8 cellular contexts compared by ENCODE assay signal in the genomic region with DNA sequence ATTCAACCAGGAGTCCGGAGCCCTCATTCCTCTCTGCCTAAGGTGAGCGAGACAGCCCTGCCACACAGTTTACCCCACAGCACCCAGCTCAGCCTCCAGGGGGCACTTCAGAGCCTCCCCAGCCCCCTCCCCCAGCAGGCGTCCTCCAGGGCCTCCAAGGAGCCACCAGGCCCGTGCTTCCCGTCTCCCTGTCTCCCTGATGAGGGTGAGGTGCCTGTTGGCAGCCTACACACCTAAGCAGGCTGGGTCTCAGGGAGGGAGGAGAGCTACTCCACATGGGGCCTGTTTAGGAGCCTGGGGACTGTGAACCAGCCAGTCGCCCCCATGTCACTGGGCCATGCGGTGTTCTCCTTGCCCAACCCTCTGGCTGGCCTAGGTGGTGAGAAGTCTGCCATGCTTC. TPM values are rescaled to one million over a fixed set of nuclear protein-coding genes. Genes with fewer than 3 reads are reported as not detected.
A peak's percentile ranks its signal among the peaks of the same experiment; 100 is the strongest.
DNase-seq lines count a peak whose midpoint lies in the region; ATAC-seq, FAIRE-seq and TF ChIP-seq lines count a peak whose summit lies in the region.

No MANE protein-coding gene starts in this region.

- peaks cover 22% of the 10 kb centered on the region for H3K4me1 Mint-ChIP-seq in astrocyte (ENCODE audit: low read depth, unreplicated experiment)
- H3K4me1 Mint-ChIP-seq in stimulated activated memory B cell treated with anti-CD40 and anti-IgM and Interleukin-4, amounts not matched to agents 10 μg/mL and 1 μg/mL and 100 μg/mL, for 72 hours = no peaks in the 10 kb centered on the region

- H3K4me1 ChIP-seq in BE2C (peaks cover 22% of the 10 kb centered on the region), HEK293 (ENCODE audit: control insufficient read depth, insufficient read depth, low read length) (peaks cover 3% of the 10 kb centered on the region; the same call in 1 of the 2 replicates), astrocyte (ENCODE audit: insufficient read depth, low read length) (peaks cover 32% of the 10 kb centered on the region), lower lobe of right lung (peaks cover 84% of the 10 kb centered on the region)

- no peak overlapping the region for H3K27ac ChIP-seq in HEK293 (ENCODE audit: extremely low read depth, low read depth, low read length)
- H3K27ac ChIP-seq in astrocyte (ENCODE audit: low read depth, low read length) = no peak overlapping the region
- peak overlapping the region; percentile 36 for H3K27ac ChIP-seq in lower lobe of right lung

- ATAC-seq in lower lobe of right lung (peak; percentile 52 to 53), GM21381 (IDR thresholded peaks at IDR 0.05; ENCODE audit: unreplicated experiment) (no peak), HG03045 (IDR thresholded peaks at IDR 0.05; ENCODE audit: unreplicated experiment) (no peak), esophagus mucosa (no peak)
- ATAC-seq in stimulated activated memory B cell treated with anti-CD40 and anti-IgM and Interleukin-4, amounts not matched to agents 10 μg/mL and 1 μg/mL and 100 μg/mL, for 72 hours = no peak

- no peak overlapping the region for H2AFZ ChIP-seq in astrocyte (ENCODE audit: low read depth, low read length)

- H3K36me3 ChIP-seq in BE2C (no peaks in the 10 kb centered on the region; the same call in 1 of the 2 replicates), HEK293 (ENCODE audit: control insufficient read depth in 2 of 2, insufficient read depth in 1 of 2, low read length in 2 of 2) (peaks cover 0 to 50% of the 10 kb centered on the region in 2 experiments; a peak in 1 of 3 replicates), astrocyte (ENCODE audit: insufficient read depth, low read length) (peaks cover 2% of the 10 kb centered on the region), lower lobe of right lung (peaks cover 33% of the 10 kb centered on the region)

- no peak overlapping the region for H3K4me3 Mint-ChIP-seq in astrocyte (ENCODE audit: unreplicated experiment)
- no peak overlapping the region for H3K4me3 Mint-ChIP-seq in stimulated activated memory B cell treated with anti-CD40 and anti-IgM and Interleukin-4, amounts not matched to agents 10 μg/mL and 1 μg/mL and 100 μg/mL, for 72 hours

- peak; percentile 66 for DNase-seq in BE2C
- no peak for DNase-seq in astrocyte (ENCODE audit: low read depth)
- DNase-seq in lower lobe of right lung = peak; percentile 54

- no peaks in the 10 kb centered on the region for H3K27me3 Mint-ChIP-seq in astrocyte (ENCODE audit: low read depth, unreplicated experiment)
- no peaks in the 10 kb centered on the region for H3K27me3 Mint-ChIP-seq in stimulated activated memory B cell treated with anti-CD40 and anti-IgM and Interleukin-4, amounts not matched to agents 10 μg/mL and 1 μg/mL and 100 μg/mL, for 72 hours

- no peaks in the 10 kb centered on the region for H3K9me3 Mint-ChIP-seq in astrocyte (ENCODE audit: unreplicated experiment)
- no peaks in the 10 kb centered on the region for H3K9me3 Mint-ChIP-seq in stimulated activated memory B cell treated with anti-CD40 and anti-IgM and Interleukin-4, amounts not matched to agents 10 μg/mL and 1 μg/mL and 100 μg/mL, for 72 hours

- CTCF ChIA-PET in HEK293 (lab: Yijun Ruan, JAX) = interaction anchor here (0.6 to 5.2 kb wide), 11 partner anchors 12 to 153 kb away, joined by 3 to 25 read pairs (median 3); partner anchors contain the start of gene ARL3

- no peak overlapping the region for H3K4me2 ChIP-seq in astrocyte (ENCODE audit: low read length)

- H3K27ac Mint-ChIP-seq in astrocyte (ENCODE audit: unreplicated experiment) = no peak overlapping the region
- H3K27ac Mint-ChIP-seq in stimulated activated memory B cell treated with anti-CD40 and anti-IgM and Interleukin-4, amounts not matched to agents 10 μg/mL and 1 μg/mL and 100 μg/mL, for 72 hours = no peak overlapping the region

- H3K79me2 ChIP-seq in astrocyte (ENCODE audit: insufficient read depth, low read length) = no peaks in the 10 kb centered on the region

- TF ChIP-seq CTCF in BE2C (IDR thresholded peaks at IDR 0.05; ENCODE audit: low read depth, low read length) (peak; percentile 66), HEK293 (tag by site-specific recombination; IDR thresholded peaks at IDR 0.05) (0 out of 2 replicates have a peak, but pooled peaks have one; percentile 51), astrocyte (IDR thresholded peaks at IDR 0.05; ENCODE audit: insufficient read depth, low read depth, low read length) (peak; percentile 18), lower lobe of right lung (IDR thresholded peaks at IDR 0.05) (peak; percentile 22)

- H3K9me3 ChIP-seq in BE2C (no peaks in the 10 kb centered on the region), HEK293 (ENCODE audit: control insufficient read depth, insufficient read depth, low read depth, low read length) (no peaks in the 10 kb centered on the region), astrocyte (ENCODE audit: insufficient read depth, low read depth, low read length) (no peaks in the 10 kb centered on the region), lower lobe of right lung (no peaks in the 10 kb centered on the region)

- no peak overlapping the region for H3K9ac ChIP-seq in astrocyte (ENCODE audit: low read length)

- no peaks in the 10 kb centered on the region for H4K20me1 ChIP-seq in astrocyte (ENCODE audit: insufficient read depth, low read length)

- H3K4me3 ChIP-seq in BE2C (ENCODE audit: low read depth, low read length) = no peak overlapping the region
- no peak overlapping the region for H3K4me3 ChIP-seq in HEK293 (ENCODE audit: low read depth, low read length)
- H3K4me3 ChIP-seq in astrocyte (ENCODE audit: insufficient read depth, low read depth, low read length) = no peak overlapping the region
- H3K4me3 ChIP-seq in lower lobe of right lung = no peak overlapping the region

- peaks cover 22% of the 10 kb centered on the region for H3K36me3 Mint-ChIP-seq in astrocyte (ENCODE audit: low read depth, unreplicated experiment)
- peaks cover 36% of the 10 kb centered on the region for H3K36me3 Mint-ChIP-seq in stimulated activated memory B cell treated with anti-CD40 and anti-IgM and Interleukin-4, amounts not matched to agents 10 μg/mL and 1 μg/mL and 100 μg/mL, for 72 hours

- POLR2A ChIA-PET in HEK293 (lab: Yijun Ruan, JAX) = no interaction called here

- intact Hi-C loops in lower lobe of right lung (cut with DNase I) = no loop called here

- no peak for FAIRE-seq in astrocyte (lab: Jason Lieb, UNC)

- H3K27me3 ChIP-seq in BE2C = no peaks in the 10 kb centered on the region
- no peaks in the 10 kb centered on the region for H3K27me3 ChIP-seq in astrocyte (ENCODE audit: insufficient read depth, low read length)
- no peaks in the 10 kb centered on the region for H3K27me3 ChIP-seq in lower lobe of right lung (ENCODE audit: low read depth)

TF ChIP-seq in HEK293, 187 proteins besides CTCF, POLR2A, EP300 and RAD21 (continues in another document):
- no peak for TF ChIP-seq HOXD13 (CRISPR knock-in tag; IDR thresholded peaks at IDR 0.05; ENCODE audit: borderline replicate concordance)
- no peak for TF ChIP-seq ZNF558 (tag by site-specific recombination; IDR thresholded peaks at IDR 0.05)
- TF ChIP-seq, protein P1, sequence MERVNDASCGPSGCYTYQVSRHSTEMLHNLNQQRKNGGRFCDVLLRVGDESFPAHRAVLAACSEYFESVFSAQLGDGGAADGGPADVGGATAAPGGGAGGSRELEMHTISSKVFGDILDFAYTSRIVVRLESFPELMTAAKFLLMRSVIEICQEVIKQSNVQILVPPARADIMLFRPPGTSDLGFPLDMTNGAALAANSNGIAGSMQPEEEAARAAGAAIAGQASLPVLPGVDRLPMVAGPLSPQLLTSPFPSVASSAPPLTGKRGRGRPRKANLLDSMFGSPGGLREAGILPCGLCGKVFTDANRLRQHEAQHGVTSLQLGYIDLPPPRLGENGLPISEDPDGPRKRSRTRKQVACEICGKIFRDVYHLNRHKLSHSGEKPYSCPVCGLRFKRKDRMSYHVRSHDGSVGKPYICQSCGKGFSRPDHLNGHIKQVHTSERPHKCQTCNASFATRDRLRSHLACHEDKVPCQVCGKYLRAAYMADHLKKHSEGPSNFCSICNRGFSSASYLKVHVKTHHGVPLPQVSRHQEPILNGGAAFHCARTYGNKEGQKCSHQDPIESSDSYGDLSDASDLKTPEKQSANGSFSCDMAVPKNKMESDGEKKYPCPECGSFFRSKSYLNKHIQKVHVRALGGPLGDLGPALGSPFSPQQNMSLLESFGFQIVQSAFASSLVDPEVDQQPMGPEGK (tag by site-specific recombination; IDR thresholded peaks at IDR 0.05) = 0 out of 2 replicates have a peak, but pooled peaks have one; percentile 14
- peak; percentile 32; the same call in 1 of the 2 replicates for TF ChIP-seq ZIC2 (tag by site-specific recombination; IDR thresholded peaks at IDR 0.05)
- TF ChIP-seq ZNF768 (tag by site-specific recombination; IDR thresholded peaks at IDR 0.05) = no peak
- TF ChIP-seq ZNF639 (tag by site-specific recombination; IDR thresholded peaks at IDR 0.05) = no peak

RNA-seq across cellular contexts. Expression of gene TRIM8, which starts 28.9 kb away (rescaled TPM):
- polyA plus RNA-seq in BE2C (2012; ENCODE audit: insufficient read depth, insufficient read length, low read depth) = 148 TPM
- total RNA-seq in astrocyte = 103 and 117 TPM in 2 replicates
- total RNA-seq in lower lobe of right lung = 142 TPM
- 29.1 TPM for total RNA-seq in esophagus mucosa

Comparison
In these comparisons a context has a peak if more than half of its experiments do, and no peak if none do; other contexts are left out.
1. ATAC-seq: peak in lower lobe of right lung (2 of 2); none in GM21381 (single experiment), stimulated activated memory B cell treated with anti-CD40 and anti-IgM and Interleukin-4, amounts not matched to agents 10 μg/mL and 1 μg/mL and 100 μg/mL, for 72 hours (single experiment), HG03045 (single experiment) and esophagus mucosa (single experiment).
2. Peak in every context shown above with its lines, with median percentiles within 50 percentile points of each other: CTCF ChIP-seq.